Comparison of ENCODE assay signal across 2 cellular contexts in the genomic region with DNA sequence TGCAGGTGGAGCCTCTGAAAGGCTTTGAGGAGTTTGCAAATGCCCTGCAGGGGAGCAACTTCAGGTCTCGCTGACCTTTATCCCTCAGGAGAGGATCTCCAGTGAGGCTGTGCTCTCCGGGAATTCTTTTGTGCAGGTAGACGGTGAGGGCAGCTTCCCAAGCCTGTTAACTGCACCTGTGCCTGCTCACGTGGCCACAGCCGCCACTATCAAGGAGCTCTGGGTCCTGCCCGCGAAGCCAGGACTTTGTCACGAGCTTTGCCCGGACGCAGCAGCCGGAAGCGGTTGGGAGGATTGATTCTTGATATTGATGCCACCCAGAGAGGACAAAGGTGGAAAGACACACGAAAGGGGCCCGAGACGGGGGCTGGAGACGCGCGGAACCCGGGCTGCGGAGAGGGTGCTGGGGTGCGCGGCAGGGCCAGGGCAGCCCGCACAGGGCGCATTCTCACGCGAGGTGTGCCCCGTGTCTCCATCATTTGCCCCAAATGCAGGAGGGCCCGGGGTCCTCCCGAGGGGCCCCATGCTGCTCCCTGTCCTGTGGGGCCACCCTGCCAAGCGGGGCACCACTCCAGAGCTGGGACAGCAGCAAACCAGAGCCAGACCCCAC.
TF ChIP-seq lines count a peak whose summit lies in the region.

No MANE protein-coding gene starts in this region.

TF ChIP-seq in A549, 52 proteins besides CTCF, POLR2A, EP300 and RAD21 (continued from another document):
- TF ChIP-seq, protein P1, sequence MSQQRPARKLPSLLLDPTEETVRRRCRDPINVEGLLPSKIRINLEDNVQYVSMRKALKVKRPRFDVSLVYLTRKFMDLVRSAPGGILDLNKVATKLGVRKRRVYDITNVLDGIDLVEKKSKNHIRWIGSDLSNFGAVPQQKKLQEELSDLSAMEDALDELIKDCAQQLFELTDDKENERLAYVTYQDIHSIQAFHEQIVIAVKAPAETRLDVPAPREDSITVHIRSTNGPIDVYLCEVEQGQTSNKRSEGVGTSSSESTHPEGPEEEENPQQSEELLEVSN (IDR thresholded peaks at IDR 0.05; ENCODE audit: borderline replicate concordance, low read depth) = no peak
- TF ChIP-seq CBX2 (IDR thresholded peaks at IDR 0.05; ENCODE audit: borderline replicate concordance, low read depth) (no peak), ZNF302 (CRISPR knock-in tag; IDR thresholded peaks at IDR 0.05) (no peak), CHD4 (IDR thresholded peaks at IDR 0.05; ENCODE audit: borderline replicate concordance) (no peak), USF2 (IDR thresholded peaks at IDR 0.05) (no peak), RNF2 (IDR thresholded peaks at IDR 0.05; ENCODE audit: borderline replicate concordance, low read depth) (no peak), GATA3 (IDR thresholded peaks at IDR 0.05; ENCODE audit: borderline replicate concordance) (no peak), PHF8 (IDR thresholded peaks at IDR 0.05; ENCODE audit: borderline replicate concordance, low read depth) (no peak), ZC3H11A (IDR thresholded peaks at IDR 0.05) (no peak), ZSCAN20 (CRISPR knock-in tag; IDR thresholded peaks at IDR 0.05) (no peak), KDM1A (IDR thresholded peaks at IDR 0.05; ENCODE audit: low read depth) (no peak), HEYL (CRISPR knock-in tag; IDR thresholded peaks at IDR 0.05) (no peak), EHF (CRISPR knock-in tag; IDR thresholded peaks at IDR 0.05) (no peak), HOXA7 (CRISPR knock-in tag; IDR thresholded peaks at IDR 0.05) (no peak), EHMT2 (IDR thresholded peaks at IDR 0.05; ENCODE audit: low read depth) (no peak), HOXB13 (CRISPR knock-in tag; IDR thresholded peaks at IDR 0.05; ENCODE audit: low read depth) (no peak), POLR2AphosphoS2 (conservative IDR thresholded peaks at IDR 0.05; ENCODE audit: low read length) (no peak)
- TF ChIP-seq, protein P2, sequence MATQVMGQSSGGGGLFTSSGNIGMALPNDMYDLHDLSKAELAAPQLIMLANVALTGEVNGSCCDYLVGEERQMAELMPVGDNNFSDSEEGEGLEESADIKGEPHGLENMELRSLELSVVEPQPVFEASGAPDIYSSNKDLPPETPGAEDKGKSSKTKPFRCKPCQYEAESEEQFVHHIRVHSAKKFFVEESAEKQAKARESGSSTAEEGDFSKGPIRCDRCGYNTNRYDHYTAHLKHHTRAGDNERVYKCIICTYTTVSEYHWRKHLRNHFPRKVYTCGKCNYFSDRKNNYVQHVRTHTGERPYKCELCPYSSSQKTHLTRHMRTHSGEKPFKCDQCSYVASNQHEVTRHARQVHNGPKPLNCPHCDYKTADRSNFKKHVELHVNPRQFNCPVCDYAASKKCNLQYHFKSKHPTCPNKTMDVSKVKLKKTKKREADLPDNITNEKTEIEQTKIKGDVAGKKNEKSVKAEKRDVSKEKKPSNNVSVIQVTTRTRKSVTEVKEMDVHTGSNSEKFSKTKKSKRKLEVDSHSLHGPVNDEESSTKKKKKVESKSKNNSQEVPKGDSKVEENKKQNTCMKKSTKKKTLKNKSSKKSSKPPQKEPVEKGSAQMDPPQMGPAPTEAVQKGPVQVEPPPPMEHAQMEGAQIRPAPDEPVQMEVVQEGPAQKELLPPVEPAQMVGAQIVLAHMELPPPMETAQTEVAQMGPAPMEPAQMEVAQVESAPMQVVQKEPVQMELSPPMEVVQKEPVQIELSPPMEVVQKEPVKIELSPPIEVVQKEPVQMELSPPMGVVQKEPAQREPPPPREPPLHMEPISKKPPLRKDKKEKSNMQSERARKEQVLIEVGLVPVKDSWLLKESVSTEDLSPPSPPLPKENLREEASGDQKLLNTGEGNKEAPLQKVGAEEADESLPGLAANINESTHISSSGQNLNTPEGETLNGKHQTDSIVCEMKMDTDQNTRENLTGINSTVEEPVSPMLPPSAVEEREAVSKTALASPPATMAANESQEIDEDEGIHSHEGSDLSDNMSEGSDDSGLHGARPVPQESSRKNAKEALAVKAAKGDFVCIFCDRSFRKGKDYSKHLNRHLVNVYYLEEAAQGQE (IDR thresholded peaks at IDR 0.05) = no peak

TF ChIP-seq in H1, 55 proteins besides CTCF, POLR2A, EP300 and RAD21 (continued from another document):
- TF ChIP-seq, protein P1 (IDR thresholded peaks at IDR 0.05) = peak; percentile 69
